In the genomic region with DNA sequence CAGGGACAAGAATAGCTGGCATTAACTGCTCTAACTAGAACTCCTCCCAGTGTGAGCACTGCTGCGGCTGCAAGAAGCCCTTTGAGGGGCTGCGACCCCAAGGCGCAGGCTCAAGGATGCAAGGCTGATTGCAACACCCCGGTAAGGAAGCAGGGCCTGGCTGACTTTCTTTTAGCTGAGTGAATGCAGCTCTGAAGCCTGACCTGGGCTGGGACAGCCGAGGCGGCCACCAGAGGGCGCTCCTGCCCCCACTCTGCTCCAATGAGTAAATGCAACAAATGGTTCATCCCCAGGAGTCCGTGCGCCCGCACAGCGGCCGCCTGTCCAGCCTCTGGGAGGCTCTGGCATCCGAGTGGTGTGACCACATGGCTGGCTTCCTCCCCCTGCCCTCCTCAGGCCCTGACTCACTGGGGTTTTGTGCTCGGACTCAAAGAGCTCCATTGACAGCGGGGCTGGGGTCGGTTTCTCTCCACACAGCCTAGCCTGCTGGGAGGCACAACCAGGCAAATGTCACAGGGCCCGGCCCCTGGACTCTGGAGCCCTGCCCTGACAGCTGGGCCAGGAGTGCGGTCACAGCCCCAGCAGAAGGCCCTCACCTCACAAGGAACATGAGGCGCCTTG, we compare ENCODE assay signal across 8 cellular contexts. TPM values are rescaled to one million over a fixed set of nuclear protein-coding genes. Genes with fewer than 3 reads are reported as not detected.
DNase-seq lines count a peak whose midpoint lies in the region; ATAC-seq, FAIRE-seq and TF ChIP-seq lines count a peak whose summit lies in the region.

A gene with protein sequence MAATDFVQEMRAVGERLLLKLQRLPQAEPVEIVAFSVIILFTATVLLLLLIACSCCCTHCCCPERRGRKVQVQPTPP (plus strand): TSS at position 572 of the 621 bp plus-strand sequence. CDS start 6,768 bp downstream, outside the sequence.

- no peaks in the 10 kb centered on the region for H3K27me3 ChIP-seq in WERI-Rb-1 (ENCODE audit: insufficient read depth, low read depth, severe bottlenecking)

- TF ChIP-seq POLR2A in GM12891 (IDR thresholded peaks at IDR 0.05; ENCODE audit: low read depth, low read length) = no peak

- peak; percentile 99 for TF ChIP-seq CTCF in WERI-Rb-1 (IDR thresholded peaks at IDR 0.05; ENCODE audit: low read depth, low read length)

- H3K4me3 ChIP-seq in WERI-Rb-1 (ENCODE audit: low read depth, low read length) (peak within 1 kb of the TSS; percentile 24), iPS-18c (ENCODE audit: insufficient read depth, low read depth, low read length) (peak within 1 kb of the TSS; percentile 9; the same call in 1 of the 2 replicates), skeletal muscle cell (ENCODE audit: low read depth, low read length) (no peak within 1 kb of the TSS)

- no peak for ATAC-seq in GM21526 (IDR thresholded peaks at IDR 0.05; ENCODE audit: low FRiP score, unreplicated experiment)

- H3K9me3 ChIP-seq in WERI-Rb-1 (ENCODE audit: severe bottlenecking) (no peaks in the 10 kb centered on the region), iPS-18c (ENCODE audit: control insufficient read depth, insufficient read depth, low read length) (no peaks in the 10 kb centered on the region)

- peak; percentile 88 for FAIRE-seq in GM12891 (lab: Jason Lieb, UNC)

- in situ Hi-C loops in T47D (cut with HindIII; ENCODE audit: low pct_unique_long_range_greater_than_20kb, low sequenced_read_pairs) = no loop called here

- H3K36me3 ChIP-seq in WERI-Rb-1 = peaks cover 3% of the 10 kb centered on the region

- peak; percentile 90 for DNase-seq in 8988T
- peak; percentile 99 for DNase-seq in GM12891 (ENCODE audit: insufficient read length, low spot score)
- DNase-seq in NCI-H146 treated with DMSO at 0.1 percent for 48 hours (lab: John Stamatoyannopoulos, UW; ENCODE audit: unreplicated experiment) = peak; percentile 29
- peak; percentile 93 for DNase-seq in WERI-Rb-1
- peak; percentile 88 to 98 for DNase-seq in T47D (ENCODE audit: low read depth in 1 of 2, low spot score in 1 of 2)
- DNase-seq in skeletal muscle cell (ENCODE audit: low read depth) = peak; percentile 60

- peak within 1 kb of the TSS; percentile 73 for H3K27ac ChIP-seq in WERI-Rb-1

TF ChIP-seq in GM12891, 5 proteins besides CTCF, POLR2A, EP300 and RAD21:
- TF ChIP-seq PAX5 (IDR thresholded peaks at IDR 0.05; ENCODE audit: insufficient read depth, low read length, severe bottlenecking) (no peak), POLR2AphosphoS5 (IDR thresholded peaks at IDR 0.05; ENCODE audit: low read depth, low read length) (no peak), TAF1 (IDR thresholded peaks at IDR 0.05; ENCODE audit: low read depth, low read length) (no peak), POU2F2 (IDR thresholded peaks at IDR 0.05; ENCODE audit: low read depth, low read length) (no peak), SPI1 (IDR thresholded peaks at IDR 0.05; ENCODE audit: low read depth, low read length) (no peak)
TF ChIP-seq in GM12891: peak in this region for 0.

RNA-seq across cellular contexts. Expression of the gene that starts here (rescaled TPM):
- 0.15 TPM for polyA plus RNA-seq in GM12891 (2012; ENCODE audit: low read depth, missing spikeins)

Comparison
In these comparisons a context has a peak if more than half of its experiments do, and no peak if none do; other contexts are left out.
1. DNase-seq: peak in every context shown above with its lines; median percentile 99 in GM12891; 93 in WERI-Rb-1; 93 in T47D; 90 in 8988T; 60 in skeletal muscle cell; 29 in NCI-H146 treated with DMSO at 0.1 percent for 48 hours.